18 cellular contexts compared by ENCODE assay signal in the genomic region with DNA sequence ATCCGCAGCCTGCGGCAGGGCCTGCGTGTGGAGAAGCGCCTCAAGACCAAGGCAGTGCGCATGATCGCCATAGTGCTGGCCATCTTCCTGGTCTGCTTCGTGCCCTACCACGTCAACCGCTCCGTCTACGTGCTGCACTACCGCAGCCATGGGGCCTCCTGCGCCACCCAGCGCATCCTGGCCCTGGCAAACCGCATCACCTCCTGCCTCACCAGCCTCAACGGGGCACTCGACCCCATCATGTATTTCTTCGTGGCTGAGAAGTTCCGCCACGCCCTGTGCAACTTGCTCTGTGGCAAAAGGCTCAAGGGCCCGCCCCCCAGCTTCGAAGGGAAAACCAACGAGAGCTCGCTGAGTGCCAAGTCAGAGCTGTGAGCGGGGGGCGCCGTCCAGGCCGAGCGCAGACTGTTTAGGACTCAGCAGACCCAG. TPM values are rescaled to one million over a fixed set of nuclear protein-coding genes. Genes with fewer than 3 reads are reported as not detected.
A peak's percentile ranks its signal among the peaks of the same experiment; 100 is the strongest.
DNase-seq lines count a peak whose midpoint lies in the region; ATAC-seq and TF ChIP-seq lines count a peak whose summit lies in the region.
"Had no signal": no experiment of that assay in that cellular context is flagged by ENCODE, and none has a peak within 500 bp of the region (broad histone marks: within the 10 kb centered on the region; RNA-seq: fewer than 3 reads in every experiment).

No MANE protein-coding gene starts in this region.

- H3K4me1 ChIP-seq in left ventricle myocardium inferior (peaks cover 98% of the 10 kb centered on the region), neural progenitor cell (peaks cover 16% of the 10 kb centered on the region), tibial artery (peaks cover 9 to 89% (median 59%) of the 10 kb centered on the region in 4 donors)

- no peak for ATAC-seq in T-helper 17 cell
- ATAC-seq: naive thymus-derived CD4-positive, alpha-beta T cell had no signal

- intact Hi-C loops in left ventricle myocardium inferior (cut with micrococcal nuclease): no loop called here
- intact Hi-C loops in tibial artery (cut with DNase I; ENCODE audit: low total_unique reads): loop anchor here (5.0 kb wide), 1 partner anchor 129 kb away; no protein-coding TSS in a partner anchor

- no peak overlapping the region for H3K9ac ChIP-seq in neural progenitor cell

- H2AFZ ChIP-seq in neural progenitor cell (replicated peaks): no peak overlapping the region

- H3K27me3 Mint-ChIP-seq in brain (peaks cover 11% of the 10 kb centered on the region), neural progenitor cell (ENCODE audit: insufficient read depth, low read depth) (peaks cover 12% of the 10 kb centered on the region), T-helper 17 cell (peaks cover 22% of the 10 kb centered on the region)
- H3K27me3 Mint-ChIP-seq: naive thymus-derived CD4-positive, alpha-beta T cell had no signal

- H3K27ac Mint-ChIP-seq in brain (peak overlapping the region in 3 of 5 experiments; percentile 59 to 92 (median 91)), neural progenitor cell (peak overlapping the region; percentile 82), T-helper 17 cell (no peak overlapping the region)
- H3K27ac Mint-ChIP-seq: naive thymus-derived CD4-positive, alpha-beta T cell had no signal

- H3K9me3 Mint-ChIP-seq in brain: no peaks in the 10 kb centered on the region
- H3K9me3 Mint-ChIP-seq in neural progenitor cell: no peaks in the 10 kb centered on the region
- H3K9me3 Mint-ChIP-seq: naive thymus-derived CD4-positive, alpha-beta T cell had no signal

- no peaks in the 10 kb centered on the region for H4K20me1 ChIP-seq in neural progenitor cell (ENCODE audit: low read depth)

- H3K27me3 ChIP-seq in left ventricle myocardium inferior (ENCODE audit: low read depth) (no peaks in the 10 kb centered on the region), neural progenitor cell (no peaks in the 10 kb centered on the region), tibial artery (no peaks in the 10 kb centered on the region)

- H3K36me3 ChIP-seq in left ventricle myocardium inferior: peaks cover 43% of the 10 kb centered on the region
- no peaks in the 10 kb centered on the region for H3K36me3 ChIP-seq in neural progenitor cell
- peaks cover 18 to 61% (median 52%) of the 10 kb centered on the region in 3 donors for H3K36me3 ChIP-seq in tibial artery
- H3K36me3 ChIP-seq: WERI-Rb-1 had no signal

- H3K4me3 Mint-ChIP-seq in brain (no peak overlapping the region), neural progenitor cell (no peak overlapping the region), T-helper 17 cell (no peak overlapping the region)
- H3K4me3 Mint-ChIP-seq: naive thymus-derived CD4-positive, alpha-beta T cell had no signal

- TF ChIP-seq CTCF in brain (conservative IDR thresholded peaks at IDR 0.05) (no peak), left ventricle myocardium inferior (IDR thresholded peaks at IDR 0.05; ENCODE audit: borderline replicate concordance) (no peak), neural progenitor cell (IDR thresholded peaks at IDR 0.05) (no peak), tibial artery (IDR thresholded peaks at IDR 0.05) (no peak)

- H3F3A ChIP-seq in neural progenitor cell (ENCODE audit: low read depth): peaks cover 12% of the 10 kb centered on the region

- no peaks in the 10 kb centered on the region for H3K36me3 Mint-ChIP-seq in brain
- no peaks in the 10 kb centered on the region for H3K36me3 Mint-ChIP-seq in neural progenitor cell
- H3K36me3 Mint-ChIP-seq in T-helper 17 cell (ENCODE audit: low read depth): peaks cover 3% of the 10 kb centered on the region
- H3K36me3 Mint-ChIP-seq: naive thymus-derived CD4-positive, alpha-beta T cell had no signal

- H3K27ac ChIP-seq in left ventricle myocardium inferior (replicated peaks) (peak overlapping the region; percentile 99), neural progenitor cell (no peak overlapping the region), tibial artery (peak overlapping the region; percentile 62 to 63)
- H3K27ac ChIP-seq: WERI-Rb-1 had no signal

- DNase-seq in left ventricle myocardium inferior: peak; percentile 17
- DNase-seq in neural progenitor cell (ENCODE audit: low spot score): no peak
- no peak for DNase-seq in tibial artery
- no peak for DNase-seq in LoVo (ENCODE audit: low spot score)
- no peak for DNase-seq in GM19240 (ENCODE audit: insufficient read length, low spot score)
- no peak for DNase-seq in GM19238 (ENCODE audit: insufficient read length, low spot score)
- DNase-seq in T-helper 17 cell: no peak
- DNase-seq: activated CD4-positive, alpha-beta T cell treated with anti-CD3 and anti-CD28 coated beads, Interleukin-2, amount 50 U/mL, for 4 hours; activated naive CD4-positive, alpha-beta T cell treated with anti-CD3 and anti-CD28 coated beads, Interleukin-2, amount 50 U/mL, for 16 hours; KG1; naive thymus-derived CD4-positive, alpha-beta T cell; NCI-H1092; NCI-H2107; NCI-H526; stimulated activated CD4-positive, alpha-beta T cell treated with anti-CD3 and anti-CD28 coated beads, Interleukin-12 subunit alpha, Interleukin-12 subunit beta, amount 100 ng/mL, for 4 hours; T-helper 2 cell; WERI-Rb-1 had no signal

- H3K4me2 ChIP-seq in neural progenitor cell: no peak overlapping the region

- H3K4me1 Mint-ChIP-seq in brain (peaks cover 58% of the 10 kb centered on the region), neural progenitor cell (peaks cover 54% of the 10 kb centered on the region), T-helper 17 cell (peaks cover 17% of the 10 kb centered on the region)

- H3K4me3 ChIP-seq in left ventricle myocardium inferior (peak overlapping the region; percentile 10), neural progenitor cell (no peak overlapping the region), tibial artery (no peak overlapping the region)

- H3K79me2 ChIP-seq in neural progenitor cell (ENCODE audit: low read depth): no peaks in the 10 kb centered on the region

- no peaks in the 10 kb centered on the region for H3K9me3 ChIP-seq in left ventricle myocardium inferior (replicated peaks)
- H3K9me3 ChIP-seq in neural progenitor cell (ENCODE audit: low read depth): no peaks in the 10 kb centered on the region
- H3K9me3 ChIP-seq in tibial artery: no peaks in the 10 kb centered on the region
- no peaks in the 10 kb centered on the region for H3K9me3 ChIP-seq in T-helper 17 cell (ENCODE audit: control insufficient read depth, low read length, poor library complexity, severe bottlenecking)

RNA-seq across cellular contexts. Expression of a gene that starts 5.4 kb away (rescaled TPM):
- 15.5 TPM for polyA plus RNA-seq in brain (ENCODE audit: insufficient read depth, low read depth, low replicate concordance)
- total RNA-seq in left ventricle myocardium inferior (0.16 TPM), neural progenitor cell (ENCODE audit: low replicate concordance) (not detected in 2 replicates), T-helper 17 cell (not detected)
- total RNA-seq: naive thymus-derived CD4-positive, alpha-beta T cell had no signal
- polyA plus RNA-seq: naive thymus-derived CD4-positive, alpha-beta T cell had no signal

RNA-seq across cellular contexts. Expression of a gene that starts 23.9 kb away (rescaled TPM):
- 10.5 TPM for polyA plus RNA-seq in brain (ENCODE audit: insufficient read depth, low read depth, low replicate concordance)
- total RNA-seq in left ventricle myocardium inferior (173 TPM), neural progenitor cell (ENCODE audit: low replicate concordance) (1.2 TPM in 1 of 2 replicates, not detected in the other), T-helper 17 cell (1 to 10 TPM; 2.9 to 7.7 TPM)

RNA-seq across cellular contexts. Expression of a gene that starts 49.9 kb away (rescaled TPM):
- 5.2 TPM for polyA plus RNA-seq in brain (ENCODE audit: insufficient read depth, low read depth, low replicate concordance)
- total RNA-seq in left ventricle myocardium inferior (2.9 TPM), neural progenitor cell (ENCODE audit: low replicate concordance) (22.8 and 30.6 TPM in 2 replicates), T-helper 17 cell (1 to 10 TPM; 5.9 to 6.0 TPM)

Comparison
In these comparisons a context has a peak if more than half of its experiments do, and no peak if none do; other contexts are left out.
1. RNA of a gene that starts 23.9 kb away (total RNA-seq): 173 TPM in left ventricle myocardium inferior (single experiment); 2.9 to 7.7 TPM in T-helper 17 cell and 1.2 TPM in neural progenitor cell; every median in the first group is over 10 times any median in the second.